Comparison of ENCODE assay signal across 26 cellular contexts in genomic region chr12:47286676-47287075, GRCh38.
A peak's percentile ranks its signal among the peaks of the same experiment; 100 is the strongest.
DNase-seq lines count a peak whose midpoint lies in the region; ATAC-seq and TF ChIP-seq lines count a peak whose summit lies in the region.
"Had no signal": no experiment of that assay in that cellular context is flagged by ENCODE, and none has a peak within 500 bp of the region (broad histone marks: within the 10 kb centered on the region; RNA-seq: fewer than 3 reads in every experiment).

No MANE protein-coding gene starts in this region.

- H4K8ac ChIP-seq in IMR-90 (ENCODE audit: low read depth in 2 of 2, low read length in 2 of 2) = no peak overlapping the region

- TF ChIP-seq CTCF in IMR-90 (conservative IDR thresholded peaks at IDR 0.05; ENCODE audit: low read depth, low read length) = no peak
- TF ChIP-seq CTCF in OCI-LY1 (IDR thresholded peaks at IDR 0.05; ENCODE audit: low read length) = no peak
- TF ChIP-seq CTCF in mucosa of descending colon (IDR thresholded peaks at IDR 0.05) = no peak

- H3K27me3 ChIP-seq in IMR-90 (ENCODE audit: control insufficient read depth, insufficient read depth, low read length) = no peaks in the 10 kb centered on the region
- no peaks in the 10 kb centered on the region for H3K27me3 ChIP-seq in OCI-LY1 (ENCODE audit: insufficient read depth, low read length)
- H3K27me3 ChIP-seq: tibial artery, vagina had no signal

- no peaks in the 10 kb centered on the region for H3K9me2 ChIP-seq in OCI-LY1 (ENCODE audit: low read depth, low read length)

- POLR2A ChIA-PET in IMR-90 (lab: Charles Lee; ENCODE audit: unreplicated experiment) = no interaction called here

- ATAC-seq in IMR-90 (ENCODE audit: low read depth) (no peak), mucosa of descending colon (peak; percentile 22), HG03159 (IDR thresholded peaks at IDR 0.05; ENCODE audit: unreplicated experiment) (no peak)
- ATAC-seq: activated CD8-positive, alpha-beta memory T cell treated with anti-CD3 and anti-CD28 coated beads, Interleukin-2, amount 10 ng/mL, durations not matched to agents 7 days and 5 days; activated T-cell treated with anti-CD3 and anti-CD28 coated beads, Interleukin-2, amount 50 U/mL, for 4 hours; esophagus mucosa; naive thymus-derived CD8-positive, alpha-beta T cell had no signal

- no peak for TF ChIP-seq RAD21 in IMR-90 (IDR thresholded peaks at IDR 0.05; ENCODE audit: low read length)

- H4K5ac ChIP-seq in IMR-90 (ENCODE audit: low read depth, low read length) = no peak overlapping the region

- in situ Hi-C loops in IMR-90 (cut with MboI; ENCODE audit: low sequenced_read_pairs) = no loop called here

- 0 out of 3 replicates have a peak overlapping the region, but pooled peaks have one; percentile 17 for H2BK15ac ChIP-seq in IMR-90 (ENCODE audit: low read depth, low read length)

- no peak overlapping the region for H2BK20ac ChIP-seq in IMR-90 (ENCODE audit: low read depth, low read length)

- H3K79me1 ChIP-seq in IMR-90 (ENCODE audit: low read depth in 1 of 2, low read length in 2 of 2) = no peaks in the 10 kb centered on the region

- intact Hi-C loops in IMR-90 (cut with micrococcal nuclease) (no loop called here), mucosa of descending colon (cut with DNase I, micrococcal nuclease) (no loop called here)

- no peak overlapping the region for H3K27ac ChIP-seq in IMR-90 (ENCODE audit: insufficient read depth, low read length)
- no peak overlapping the region for H3K27ac ChIP-seq in OCI-LY1 (ENCODE audit: low read depth, low read length, poor library complexity, severe bottlenecking)
- H3K27ac ChIP-seq: tibial artery, vagina, WERI-Rb-1 had no signal

- no peak overlapping the region for H4K91ac ChIP-seq in IMR-90 (ENCODE audit: insufficient read depth, low read depth, low read length)

- no peak overlapping the region for H3K56ac ChIP-seq in IMR-90 (ENCODE audit: extremely low read depth, insufficient read depth, low read length)

- DNase-seq in NCI-H524 (lab: John Stamatoyannopoulos, UW) (peak; percentile 11 to 54), NCI-H524 treated with DMSO at 0.1 percent for 48 hours (lab: John Stamatoyannopoulos, UW) (no peak), IMR-90 (no peak), mucosa of descending colon (no peak), iPS-NIHi11 (ENCODE audit: low spot score) (no peak), medulla oblongata (ENCODE audit: extremely low spot score) (no peak)
- DNase-seq: activated CD4-positive, alpha-beta T cell treated with anti-CD3 and anti-CD28 coated beads, Interleukin-2, amount 10 ng/mL, durations not matched to agents 7 days and 5 days; activated CD8-positive, alpha-beta memory T cell treated with anti-CD3 and anti-CD28 coated beads, Interleukin-2, amount 10 ng/mL, durations not matched to agents 7 days and 5 days; activated T-cell treated with anti-CD3 and anti-CD28 coated beads, Interleukin-2, amount 50 U/mL, for 4 hours; CD4-positive, CD25-positive, alpha-beta regulatory T cell; DND-41; GF-D8; glutamatergic neuron; HFFc6; kidney; naive thymus-derived CD8-positive, alpha-beta T cell; NCI-H69; stimulated activated CD4-positive, alpha-beta T cell treated with anti-CD3 and anti-CD28 coated beads, Interleukin-15, amount 100 ng/mL, for 24 hours; stimulated activated CD4-positive, alpha-beta T cell treated with anti-CD3 and anti-CD28 coated beads, Interleukin-4, amount 100 ng/mL, for 4 hours; T-helper 9 cell; tibial artery; WERI-Rb-1 had no signal

- WGBS in IMR-90 (ENCODE audit: extremely low coverage in 2 of 2, insufficient read length in 1 of 2), 2 experiments = no CpG with 5 or more reads among the region's 3 CpGs

- H3K9ac ChIP-seq in IMR-90 (ENCODE audit: low read depth, low read length) (no peak overlapping the region), OCI-LY1 (ENCODE audit: low read length) (no peak overlapping the region)

- H3K4me3 ChIP-seq in IMR-90 (ENCODE audit: insufficient read depth, low read depth, low read length) (no peak overlapping the region), OCI-LY1 (ENCODE audit: low read depth, low read length, poor library complexity, severe bottlenecking) (no peak overlapping the region), mucosa of descending colon (no peak overlapping the region)
- H3K4me3 ChIP-seq: tibial artery, vagina had no signal

- no peaks in the 10 kb centered on the region for H3K9me3 ChIP-seq in IMR-90 (ENCODE audit: control insufficient read depth, insufficient read depth, low read length)
- 0 out of 2 replicates have a peak, but pooled peaks cover 4% of the 10 kb centered on the region for H3K9me3 ChIP-seq in OCI-LY1 (ENCODE audit: low read length)
- H3K9me3 ChIP-seq in mucosa of descending colon = no peaks in the 10 kb centered on the region
- H3K9me3 ChIP-seq: tibial artery, vagina had no signal

- H2BK120ac ChIP-seq in IMR-90 (ENCODE audit: low read depth, low read length) = no peak overlapping the region

- dilution Hi-C loops in IMR-90 (cut with HindIII; ENCODE audit: low sequenced_read_pairs, unreplicated experiment) = no loop called here

- H3K9me1 ChIP-seq in IMR-90 (ENCODE audit: insufficient read depth, low read length) = peaks cover 2% of the 10 kb centered on the region; the same call in 1 of the 2 replicates

- no peak overlapping the region for H3K23ac ChIP-seq in IMR-90 (ENCODE audit: low read depth, low read length)

- H3K14ac ChIP-seq in IMR-90 (replicated peaks; ENCODE audit: low read depth, low read length) = no peak overlapping the region

- no peaks in the 10 kb centered on the region for H3K79me2 ChIP-seq in OCI-LY1 (ENCODE audit: insufficient read depth, low read length)

- CTCF ChIA-PET in IMR-90 (lab: Yijun Ruan, JAX) = no interaction called here

- no peak overlapping the region for H3K4ac ChIP-seq in IMR-90 (ENCODE audit: low read depth, low read length)

- H4K20me1 ChIP-seq in IMR-90 (ENCODE audit: insufficient read depth, low read length) = no peaks in the 10 kb centered on the region
- H4K20me1 ChIP-seq in OCI-LY1 (ENCODE audit: insufficient read depth, low read length) = no peaks in the 10 kb centered on the region

- H3F3A ChIP-seq in OCI-LY1 (ENCODE audit: insufficient read depth, low read length) = no peaks in the 10 kb centered on the region; the same call in 1 of the 2 replicates

- H2AFZ ChIP-seq in IMR-90 (replicated peaks; ENCODE audit: low read length, poor library complexity) (no peak overlapping the region), OCI-LY1 (ENCODE audit: low read length) (0 out of 2 replicates have a peak overlapping the region, but pooled peaks have one; percentile 46)

- H3K4me2 ChIP-seq in IMR-90 (ENCODE audit: low read depth, low read length) = no peak overlapping the region
- no peak overlapping the region for H3K4me2 ChIP-seq in OCI-LY1 (ENCODE audit: low read length)

- no peak overlapping the region for H2AK9ac ChIP-seq in IMR-90 (replicated peaks; ENCODE audit: low read depth, low read length, poor library complexity)

- no TSS peak for BruUV-seq in IMR-90 (replicated peaks; lab: Mats Ljungman, UMichigan)

- H3K18ac ChIP-seq in IMR-90 (ENCODE audit: low read depth, low read length) = no peak overlapping the region

- H2AK5ac ChIP-seq in IMR-90 (ENCODE audit: low read depth, low read length) = no peak overlapping the region

- H3K4me1 ChIP-seq in IMR-90 (ENCODE audit: control insufficient read depth, insufficient read depth, low read length) = no peaks in the 10 kb centered on the region; the same call in 1 of the 2 replicates
- H3K4me1 ChIP-seq in OCI-LY1 (ENCODE audit: insufficient read depth, low read length, severe bottlenecking) = no peaks in the 10 kb centered on the region
- no peaks in the 10 kb centered on the region for H3K4me1 ChIP-seq in mucosa of descending colon (ENCODE audit: low read depth)
- H3K4me1 ChIP-seq: tibial artery, vagina had no signal

- H2BK5ac ChIP-seq in IMR-90 (ENCODE audit: low read depth, low read length, poor library complexity, severe bottlenecking) = no peak overlapping the region

- TF ChIP-seq POLR2A in IMR-90 (IDR thresholded peaks at IDR 0.05; ENCODE audit: low read depth, low read length) = no peak

- H3K36me3 ChIP-seq in IMR-90 (ENCODE audit: control insufficient read depth, insufficient read depth, low read length) (no peaks in the 10 kb centered on the region), OCI-LY1 (ENCODE audit: insufficient read depth, low read length) (no peaks in the 10 kb centered on the region), mucosa of descending colon (ENCODE audit: low read depth) (no peaks in the 10 kb centered on the region)
- H3K36me3 ChIP-seq: tibial artery, vagina, WERI-Rb-1 had no signal

TF ChIP-seq in IMR-90, 13 proteins besides CTCF, POLR2A, EP300 and RAD21 (continues in another document):
- TF ChIP-seq CEBPB (IDR thresholded peaks at IDR 0.05; ENCODE audit: low read depth, low read length) (no peak), RFX5 (IDR thresholded peaks at IDR 0.05; ENCODE audit: low read depth, low read length) (no peak), CHD1 (IDR thresholded peaks at IDR 0.05; ENCODE audit: low read depth, low read length) (no peak), MAZ (IDR thresholded peaks at IDR 0.05; ENCODE audit: borderline replicate concordance, low read depth, low read length) (no peak), BHLHE40 (IDR thresholded peaks at IDR 0.05; ENCODE audit: low read depth, low read length) (no peak), ELK1 (IDR thresholded peaks at IDR 0.05; ENCODE audit: borderline replicate concordance, low read depth, low read length) (no peak), MXI1 (IDR thresholded peaks at IDR 0.05; ENCODE audit: borderline replicate concordance, low read depth, low read length) (no peak), FOS (IDR thresholded peaks at IDR 0.05; ENCODE audit: low read depth, low read length) (no peak), RCOR1 (IDR thresholded peaks at IDR 0.05; ENCODE audit: insufficient replicate concordance, low read length) (no peak), USF2 (IDR thresholded peaks at IDR 0.05; ENCODE audit: low read depth, low read length) (no peak), SMC3 (IDR thresholded peaks at IDR 0.05; ENCODE audit: low read depth, low read length) (no peak)

Comparison
In these comparisons a context has a peak if more than half of its experiments do, and no peak if none do; other contexts are left out.
1. DNase-seq: peak in NCI-H524 (2 of 2); none in NCI-H524 treated with DMSO at 0.1 percent for 48 hours (single experiment), IMR-90 (single experiment), mucosa of descending colon (0 of 3), iPS-NIHi11 (single experiment) and medulla oblongata (single experiment).